In genomic region chr17:36072431-36073121, GRCh38 we compare ENCODE assay signal across 1 cellular context.
TF ChIP-seq lines count a peak whose summit lies in the region.

No MANE protein-coding gene starts in this region.

TF ChIP-seq in HepG2, 621 proteins besides CTCF, POLR2A, EP300 and RAD21 (continued from another document):
- TF ChIP-seq, protein P1, sequence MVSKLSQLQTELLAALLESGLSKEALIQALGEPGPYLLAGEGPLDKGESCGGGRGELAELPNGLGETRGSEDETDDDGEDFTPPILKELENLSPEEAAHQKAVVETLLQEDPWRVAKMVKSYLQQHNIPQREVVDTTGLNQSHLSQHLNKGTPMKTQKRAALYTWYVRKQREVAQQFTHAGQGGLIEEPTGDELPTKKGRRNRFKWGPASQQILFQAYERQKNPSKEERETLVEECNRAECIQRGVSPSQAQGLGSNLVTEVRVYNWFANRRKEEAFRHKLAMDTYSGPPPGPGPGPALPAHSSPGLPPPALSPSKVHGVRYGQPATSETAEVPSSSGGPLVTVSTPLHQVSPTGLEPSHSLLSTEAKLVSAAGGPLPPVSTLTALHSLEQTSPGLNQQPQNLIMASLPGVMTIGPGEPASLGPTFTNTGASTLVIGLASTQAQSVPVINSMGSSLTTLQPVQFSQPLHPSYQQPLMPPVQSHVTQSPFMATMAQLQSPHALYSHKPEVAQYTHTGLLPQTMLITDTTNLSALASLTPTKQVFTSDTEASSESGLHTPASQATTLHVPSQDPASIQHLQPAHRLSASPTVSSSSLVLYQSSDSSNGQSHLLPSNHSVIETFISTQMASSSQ (IDR thresholded peaks at IDR 0.05; ENCODE audit: low read depth): no peak
- TF ChIP-seq, protein P1 (CRISPR knock-in tag; IDR thresholded peaks at IDR 0.05; ENCODE audit: borderline replicate concordance): no peak
- TF ChIP-seq ZNF512 (CRISPR knock-in tag; IDR thresholded peaks at IDR 0.05) (no peak), RARA (CRISPR knock-in tag; IDR thresholded peaks at IDR 0.05) (no peak), ZNF672 (CRISPR knock-in tag; IDR thresholded peaks at IDR 0.05) (no peak), IRX3 (CRISPR knock-in tag; IDR thresholded peaks at IDR 0.05; ENCODE audit: borderline replicate concordance, low read depth) (no peak), PITX1 (CRISPR knock-in tag; IDR thresholded peaks at IDR 0.05) (no peak), CAMTA2 (CRISPR knock-in tag; IDR thresholded peaks at IDR 0.05; ENCODE audit: borderline replicate concordance) (no peak), ZNF556 (CRISPR knock-in tag; IDR thresholded peaks at IDR 0.05; ENCODE audit: borderline replicate concordance) (no peak), FOXA1 (IDR thresholded peaks at IDR 0.05) (no peak), FOXA1 (CRISPR knock-in tag; IDR thresholded peaks at IDR 0.05) (0 out of 2 replicates have a peak, but pooled peaks have one; percentile 9), ZHX2 (IDR thresholded peaks at IDR 0.05; ENCODE audit: low read depth) (no peak), ZHX2 (CRISPR knock-in tag; IDR thresholded peaks at IDR 0.05; ENCODE audit: borderline replicate concordance) (no peak), STAG1 (CRISPR knock-in tag; IDR thresholded peaks at IDR 0.05) (peak; percentile 75), ZNF775 (CRISPR knock-in tag; IDR thresholded peaks at IDR 0.05; ENCODE audit: borderline replicate concordance) (no peak), MIER3 (CRISPR knock-in tag; IDR thresholded peaks at IDR 0.05; ENCODE audit: borderline replicate concordance) (no peak), RFXAP (CRISPR knock-in tag; IDR thresholded peaks at IDR 0.05; ENCODE audit: borderline replicate concordance) (no peak), ZNF644 (CRISPR knock-in tag; IDR thresholded peaks at IDR 0.05; ENCODE audit: low read depth) (no peak), DPF2 (CRISPR knock-in tag; IDR thresholded peaks at IDR 0.05; ENCODE audit: borderline replicate concordance, low read depth) (no peak), ZNF749 (CRISPR knock-in tag; IDR thresholded peaks at IDR 0.05; ENCODE audit: borderline replicate concordance) (no peak), GFI1 (CRISPR knock-in tag; IDR thresholded peaks at IDR 0.05; ENCODE audit: borderline replicate concordance) (no peak), SYNCRIP (IDR thresholded peaks at IDR 0.05; ENCODE audit: insufficient read depth, low read depth, low read length) (no peak), CBFB (CRISPR knock-in tag; IDR thresholded peaks at IDR 0.05) (no peak), NR3C1 (CRISPR knock-in tag; IDR thresholded peaks at IDR 0.05) (no peak), ZNF232 (CRISPR knock-in tag; IDR thresholded peaks at IDR 0.05; ENCODE audit: borderline replicate concordance) (no peak)
- TF ChIP-seq, protein P2, sequence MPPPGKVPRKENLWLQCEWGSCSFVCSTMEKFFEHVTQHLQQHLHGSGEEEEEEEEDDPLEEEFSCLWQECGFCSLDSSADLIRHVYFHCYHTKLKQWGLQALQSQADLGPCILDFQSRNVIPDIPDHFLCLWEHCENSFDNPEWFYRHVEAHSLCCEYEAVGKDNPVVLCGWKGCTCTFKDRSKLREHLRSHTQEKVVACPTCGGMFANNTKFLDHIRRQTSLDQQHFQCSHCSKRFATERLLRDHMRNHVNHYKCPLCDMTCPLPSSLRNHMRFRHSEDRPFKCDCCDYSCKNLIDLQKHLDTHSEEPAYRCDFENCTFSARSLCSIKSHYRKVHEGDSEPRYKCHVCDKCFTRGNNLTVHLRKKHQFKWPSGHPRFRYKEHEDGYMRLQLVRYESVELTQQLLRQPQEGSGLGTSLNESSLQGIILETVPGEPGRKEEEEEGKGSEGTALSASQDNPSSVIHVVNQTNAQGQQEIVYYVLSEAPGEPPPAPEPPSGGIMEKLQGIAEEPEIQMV (CRISPR knock-in tag; IDR thresholded peaks at IDR 0.05; ENCODE audit: low read depth): no peak
